Comparison of ENCODE assay signal across 28 cellular contexts in the genomic region with DNA sequence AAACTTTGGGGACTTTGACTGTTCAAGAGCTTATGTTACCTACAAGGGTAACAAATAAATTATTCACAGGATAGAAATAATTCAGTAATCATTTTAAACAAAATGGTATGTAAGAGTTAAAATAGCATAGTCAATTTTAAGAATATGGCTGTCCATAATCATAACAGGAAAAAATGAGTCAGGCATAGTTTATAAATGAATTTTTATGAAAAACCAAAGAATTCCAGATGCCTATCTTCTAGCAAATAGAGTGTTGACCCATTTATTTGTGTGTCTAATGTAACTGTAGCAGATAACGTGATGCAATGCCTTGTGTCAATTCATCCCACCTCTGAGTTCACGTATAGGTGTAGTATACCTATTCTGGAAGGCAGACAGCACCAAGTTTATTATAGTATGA.
"Had no signal": no experiment of that assay in that cellular context is flagged by ENCODE, and none has a peak within 500 bp of the region (broad histone marks: within the 10 kb centered on the region; RNA-seq: fewer than 3 reads in every experiment).

No MANE protein-coding gene starts in this region.

- H3K36me3 ChIP-seq: left ventricle myocardium inferior, neural progenitor cell, neutrophil, ovary, right atrium auricular region, right lobe of liver, suprapubic skin, thoracic aorta, tibial artery, upper lobe of right lung had no signal

- DNase-seq: hypothalamus; immature natural killer cell; islet precursor cell; left ventricle myocardium inferior; mesendoderm; naive B cell; natural killer cell; nephron progenitor cell; ovary; right lobe of liver; stimulated activated CD4-positive, alpha-beta T cell treated with anti-CD3 and anti-CD28 coated beads, Interleukin-1b, Interleukin-23, amount 100 ng/mL, for 48 hours; stimulated activated CD4-positive, alpha-beta T cell treated with anti-CD3 and anti-CD28 coated beads, Interleukin-2, amount 100 ng/mL, for 48 hours; stimulated activated CD4-positive, alpha-beta T cell treated with anti-CD3 and anti-CD28 coated beads, Interleukin-4, amount 100 ng/mL, for 4 hours; stimulated activated CD8-positive, alpha-beta memory T cell treated with anti-CD3 and anti-CD28 coated beads, Interleukin-4, amount 100 ng/mL, for 48 hours; stimulated activated naive CD4-positive, alpha-beta T cell treated with Interleukin-2 at 50 U/mL for 16 hours; stimulated activated naive CD8-positive, alpha-beta T cell treated with anti-CD3 and anti-CD28 coated beads, Interleukin-15, amount 100 ng/mL, for 72 hours; tibial artery; trophoblast cell; upper lobe of right lung had no signal

- ATAC-seq: natural killer cell; right lobe of liver; stimulated activated memory B cell treated with anti-CD40 and anti-IgM and Interleukin-4, amounts not matched to agents 10 μg/mL and 1 μg/mL and 100 μg/mL, for 72 hours; stimulated activated naive CD8-positive, alpha-beta T cell treated with anti-CD3 and anti-CD28 coated beads, Interleukin-15, amount 100 ng/mL, for 72 hours; upper lobe of right lung had no signal

- H3K4me1 ChIP-seq: left ventricle myocardium inferior, neural progenitor cell, right atrium auricular region, right lobe of liver, suprapubic skin, tibial artery, upper lobe of right lung had no signal

- H3K27ac ChIP-seq: left ventricle myocardium inferior, neural progenitor cell, neutrophil, ovary, right atrium auricular region, right lobe of liver, suprapubic skin, thoracic aorta, tibial artery, upper lobe of right lung had no signal

- H3K9me3 ChIP-seq: neutrophil, right lobe of liver, thoracic aorta, upper lobe of right lung had no signal

- H3K4me3 ChIP-seq: left ventricle myocardium inferior, lung, neural progenitor cell, ovary, right atrium auricular region, right lobe of liver, smooth muscle cell, suprapubic skin, thoracic aorta, tibial artery, upper lobe of right lung had no signal

- H3K27me3 ChIP-seq: neural progenitor cell, neutrophil, ovary, right atrium auricular region, right lobe of liver, suprapubic skin, tibial artery, upper lobe of right lung had no signal

- FAIRE-seq: urothelium cell line had no signal
